10 cellular contexts compared by ENCODE assay signal in the genomic region with DNA sequence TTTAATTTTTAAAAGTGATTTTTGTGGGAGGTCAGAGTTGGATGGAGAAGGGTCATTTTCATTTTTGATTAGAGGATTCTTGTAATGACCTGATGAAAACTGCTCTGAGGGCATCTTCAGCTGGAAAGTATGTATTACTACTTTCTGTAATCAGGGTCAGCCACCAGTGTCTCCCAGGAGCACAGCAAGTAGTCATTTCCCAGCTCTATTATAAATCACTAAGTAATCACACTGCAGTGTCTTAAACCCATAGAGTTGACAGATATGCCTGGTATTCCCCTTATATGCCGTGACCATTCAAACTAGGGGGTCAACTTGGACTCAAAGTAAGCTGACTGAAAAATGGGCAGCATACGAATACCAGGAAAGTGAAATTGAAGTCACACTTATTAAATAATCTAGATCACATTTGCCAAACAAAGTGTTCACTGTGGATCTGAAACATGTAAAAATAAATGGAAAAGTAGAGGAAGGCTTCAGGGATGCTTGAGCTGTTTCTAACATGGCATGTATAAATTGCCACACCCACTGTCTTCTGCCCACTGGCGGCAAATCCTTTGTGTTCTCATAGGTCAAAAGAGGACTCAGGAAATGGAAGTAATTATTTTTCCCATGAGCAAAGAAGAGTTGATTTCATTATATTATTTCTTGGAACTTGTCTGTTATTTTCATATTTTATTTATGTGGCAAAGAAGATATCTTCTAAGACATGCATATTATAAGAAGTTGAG.
A peak's percentile ranks its signal among the peaks of the same experiment; 100 is the strongest.
DNase-seq lines count a peak whose midpoint lies in the region; ATAC-seq and TF ChIP-seq lines count a peak whose summit lies in the region.
"Had no signal": no experiment of that assay in that cellular context is flagged by ENCODE, and none has a peak within 500 bp of the region (broad histone marks: within the 10 kb centered on the region; RNA-seq: fewer than 3 reads in every experiment).

No MANE protein-coding gene starts in this region.

- no peak for TF ChIP-seq CTCF in CD8-positive, alpha-beta T cell (IDR thresholded peaks at IDR 0.05)
- TF ChIP-seq CTCF in activated CD8-positive, alpha-beta T cell treated with anti-CD3 and anti-CD28 coated beads for 36 hours (IDR thresholded peaks at IDR 0.05), result no peak
- no peak for TF ChIP-seq CTCF in nephron (IDR thresholded peaks at IDR 0.05; ENCODE audit: unreplicated experiment in 3 of 3)

- peaks cover 86% of the 10 kb centered on the region for H3K36me3 Mint-ChIP-seq in CD8-positive, alpha-beta T cell
- H3K36me3 Mint-ChIP-seq in activated CD8-positive, alpha-beta T cell treated with anti-CD3 and anti-CD28 coated beads for 36 hours (ENCODE audit: low read depth), result peaks cover 76% of the 10 kb centered on the region
- H3K36me3 Mint-ChIP-seq in nephron (ENCODE audit: low read depth), result peaks cover 36% of the 10 kb centered on the region

- no peaks in the 10 kb centered on the region for H3K9me3 ChIP-seq in CD8-positive, alpha-beta T cell (ENCODE audit: low read length)
- H3K9me3 ChIP-seq: ovary had no signal

- no peak overlapping the region for H3K27ac ChIP-seq in CD8-positive, alpha-beta T cell (ENCODE audit: low read depth, low read length)
- H3K27ac ChIP-seq: ovary had no signal

- peaks cover 11% of the 10 kb centered on the region for H3K36me3 ChIP-seq in CD8-positive, alpha-beta T cell (ENCODE audit: insufficient read depth, low read length)
- H3K36me3 ChIP-seq: ovary had no signal

- no peak overlapping the region for H3K4me3 ChIP-seq in CD8-positive, alpha-beta T cell (ENCODE audit: low read depth, low read length)
- H3K4me3 ChIP-seq: ovary had no signal

- no peak for ATAC-seq in CD8-positive, alpha-beta T cell
- ATAC-seq in GM21381 (IDR thresholded peaks at IDR 0.05; ENCODE audit: unreplicated experiment), result peak; percentile 35
- no peak for ATAC-seq in activated CD8-positive, alpha-beta T cell treated with anti-CD3 and anti-CD28 coated beads for 36 hours

- peaks cover 80% of the 10 kb centered on the region for H3K4me1 Mint-ChIP-seq in CD8-positive, alpha-beta T cell (ENCODE audit: low read depth)
- peaks cover 82% of the 10 kb centered on the region for H3K4me1 Mint-ChIP-seq in activated CD8-positive, alpha-beta T cell treated with anti-CD3 and anti-CD28 coated beads for 36 hours (ENCODE audit: low read depth)
- H3K4me1 Mint-ChIP-seq in nephron, result peaks cover 15% of the 10 kb centered on the region

- intact Hi-C loops in CD8-positive, alpha-beta T cell (cut with DNase I, micrococcal nuclease), result no loop called here
- intact Hi-C loops in activated CD8-positive, alpha-beta T cell treated with anti-CD3 and anti-CD28 coated beads for 36 hours (cut with micrococcal nuclease), result no loop called here

- no peaks in the 10 kb centered on the region for H3K27me3 ChIP-seq in CD8-positive, alpha-beta T cell (ENCODE audit: insufficient read depth, low read length)
- H3K27me3 ChIP-seq: ovary had no signal

- peaks cover 4% of the 10 kb centered on the region for H3K9me3 Mint-ChIP-seq in CD8-positive, alpha-beta T cell
- peaks cover 15% of the 10 kb centered on the region for H3K9me3 Mint-ChIP-seq in activated CD8-positive, alpha-beta T cell treated with anti-CD3 and anti-CD28 coated beads for 36 hours
- peaks cover 19% of the 10 kb centered on the region for H3K9me3 Mint-ChIP-seq in nephron

- POLR2A ChIA-PET in CD8-positive, alpha-beta T cell (lab: Charles Lee), result interaction anchor here (0.7 to 1.2 kb wide), 2 partner anchors 16 to 92 kb away, joined by 3 read pairs; no protein-coding TSS in a partner anchor
- POLR2A ChIA-PET in activated CD8-positive, alpha-beta T cell treated with anti-CD3 and anti-CD28 coated beads for 36 hours (lab: Charles Lee), result interaction anchor here (0.7 to 2.0 kb wide), 2 partner anchors 15 to 31 kb away, joined by 3 to 7 read pairs; no protein-coding TSS in a partner anchor

- H3K4me1 ChIP-seq in CD8-positive, alpha-beta T cell (ENCODE audit: insufficient read depth, low read length), result peaks cover 34% of the 10 kb centered on the region

- no peaks in the 10 kb centered on the region for H3K27me3 Mint-ChIP-seq in CD8-positive, alpha-beta T cell (ENCODE audit: low read depth)
- no peaks in the 10 kb centered on the region for H3K27me3 Mint-ChIP-seq in activated CD8-positive, alpha-beta T cell treated with anti-CD3 and anti-CD28 coated beads for 36 hours
- no peaks in the 10 kb centered on the region for H3K27me3 Mint-ChIP-seq in nephron (ENCODE audit: low read depth)

- no peak overlapping the region for H3K4me3 Mint-ChIP-seq in CD8-positive, alpha-beta T cell
- no peak overlapping the region for H3K4me3 Mint-ChIP-seq in activated CD8-positive, alpha-beta T cell treated with anti-CD3 and anti-CD28 coated beads for 36 hours
- H3K4me3 Mint-ChIP-seq in nephron, result no peak overlapping the region

- DNase-seq in CD8-positive, alpha-beta T cell, result no peak
- no peak for DNase-seq in activated CD8-positive, alpha-beta T cell treated with anti-CD3 and anti-CD28 coated beads for 36 hours
- DNase-seq in activated CD4-positive, CD25-positive, alpha-beta regulatory T cell treated with anti-CD3 and anti-CD28 coated beads, Interleukin-2, amount 50 U/mL, for 72 hours, result no peak
- DNase-seq in NCI-H128 (lab: John Stamatoyannopoulos, UW; ENCODE audit: unreplicated experiment) (no peak), anterior cingulate cortex (lab: John Stamatoyannopoulos, UW) (no peak)
- DNase-seq in activated naive CD4-positive, alpha-beta T cell treated with Interleukin-2 at 50 U/mL for 16 hours, result no peak
- DNase-seq: activated CD4-positive, CD25-positive, alpha-beta regulatory T cell; ovary had no signal

- H3K27ac Mint-ChIP-seq in CD8-positive, alpha-beta T cell, result peak overlapping the region; percentile 80
- H3K27ac Mint-ChIP-seq in activated CD8-positive, alpha-beta T cell treated with anti-CD3 and anti-CD28 coated beads for 36 hours, result peak overlapping the region; percentile 44
- peak overlapping the region in 2 of 3 experiments; percentile 33 to 56 for H3K27ac Mint-ChIP-seq in nephron

- CTCF ChIA-PET in CD8-positive, alpha-beta T cell (lab: Charles Lee), result interaction anchor here (2.0 to 2.1 kb wide), 2 partner anchors 13 to 190 kb away, joined by 5 to 9 read pairs; no protein-coding TSS in a partner anchor
- CTCF ChIA-PET in activated CD8-positive, alpha-beta T cell treated with anti-CD3 and anti-CD28 coated beads for 36 hours (lab: Charles Lee), result interaction anchor here (1.0 to 2.7 kb wide), 6 partner anchors 9 to 70 kb away, joined by 3 to 15 read pairs (median 4); no protein-coding TSS in a partner anchor
